In genomic region chr9:35675732-35676392, GRCh38 we compare ENCODE assay signal across 1 cellular context.
TF ChIP-seq lines count a peak whose summit lies in the region.

No MANE protein-coding gene starts in this region.

TF ChIP-seq in WTC11, 78 proteins besides CTCF, POLR2A, EP300 and RAD21 (continued from another document and continues in another):
- TF ChIP-seq, protein P1, sequence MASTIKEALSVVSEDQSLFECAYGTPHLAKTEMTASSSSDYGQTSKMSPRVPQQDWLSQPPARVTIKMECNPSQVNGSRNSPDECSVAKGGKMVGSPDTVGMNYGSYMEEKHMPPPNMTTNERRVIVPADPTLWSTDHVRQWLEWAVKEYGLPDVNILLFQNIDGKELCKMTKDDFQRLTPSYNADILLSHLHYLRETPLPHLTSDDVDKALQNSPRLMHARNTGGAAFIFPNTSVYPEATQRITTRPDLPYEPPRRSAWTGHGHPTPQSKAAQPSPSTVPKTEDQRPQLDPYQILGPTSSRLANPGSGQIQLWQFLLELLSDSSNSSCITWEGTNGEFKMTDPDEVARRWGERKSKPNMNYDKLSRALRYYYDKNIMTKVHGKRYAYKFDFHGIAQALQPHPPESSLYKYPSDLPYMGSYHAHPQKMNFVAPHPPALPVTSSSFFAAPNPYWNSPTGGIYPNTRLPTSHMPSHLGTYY (CRISPR knock-in tag; IDR thresholded peaks at IDR 0.05) = no peak
- TF ChIP-seq USF1 (CRISPR knock-in tag; IDR thresholded peaks at IDR 0.05) (peak; percentile 69), NR2C2 (CRISPR knock-in tag; IDR thresholded peaks at IDR 0.05) (peak; percentile 61; the same call in 1 of the 2 replicates), HMGXB4 (CRISPR knock-in tag; IDR thresholded peaks at IDR 0.05) (no peak), SOX15 (CRISPR knock-in tag; IDR thresholded peaks at IDR 0.05) (no peak), E2F4 (CRISPR knock-in tag; IDR thresholded peaks at IDR 0.05; ENCODE audit: borderline replicate concordance, low read depth) (no peak), E2F1 (CRISPR knock-in tag; IDR thresholded peaks at IDR 0.05) (peak; percentile 91), STAT6 (CRISPR knock-in tag; conservative IDR thresholded peaks at IDR 0.05; ENCODE audit: low read depth) (no peak), NR1H2 (CRISPR knock-in tag; IDR thresholded peaks at IDR 0.05) (no peak), SMAD4 (CRISPR knock-in tag; IDR thresholded peaks at IDR 0.05) (peak; percentile 85), ZMAT4 (CRISPR knock-in tag; IDR thresholded peaks at IDR 0.05) (no peak), NR3C1 (CRISPR knock-in tag; conservative IDR thresholded peaks at IDR 0.05; ENCODE audit: low read depth) (no peak), FOXP1 (CRISPR knock-in tag; IDR thresholded peaks at IDR 0.05; ENCODE audit: borderline replicate concordance) (peak; percentile 92), MYBL2 (CRISPR knock-in tag; IDR thresholded peaks at IDR 0.05) (no peak; the same call in 1 of the 2 replicates), ATF1 (CRISPR knock-in tag; IDR thresholded peaks at IDR 0.05) (peak; percentile 54; the same call in 1 of the 2 replicates), ZNF121 (CRISPR knock-in tag; IDR thresholded peaks at IDR 0.05) (no peak), FOXJ3 (CRISPR knock-in tag; IDR thresholded peaks at IDR 0.05; ENCODE audit: borderline replicate concordance) (no peak), KAT7 (CRISPR knock-in tag; IDR thresholded peaks at IDR 0.05; ENCODE audit: borderline replicate concordance) (no peak), NFE2L1 (CRISPR knock-in tag; IDR thresholded peaks at IDR 0.05) (peak; percentile 89; the same call in 1 of the 2 replicates), GABPB1 (CRISPR knock-in tag; IDR thresholded peaks at IDR 0.05) (no peak), SMAD3 (CRISPR knock-in tag; IDR thresholded peaks at IDR 0.05; ENCODE audit: borderline replicate concordance) (peak; percentile 19; the same call in 1 of the 2 replicates), JUN (CRISPR knock-in tag; IDR thresholded peaks at IDR 0.05) (peak; percentile 65; the same call in 1 of the 2 replicates), NFATC4 (CRISPR knock-in tag; IDR thresholded peaks at IDR 0.05) (no peak), PRDM15 (CRISPR knock-in tag; IDR thresholded peaks at IDR 0.05) (peak; percentile 27; the same call in 1 of the 2 replicates), EMX1 (CRISPR knock-in tag; IDR thresholded peaks at IDR 0.05) (no peak), OVOL2 (CRISPR knock-in tag; IDR thresholded peaks at IDR 0.05; ENCODE audit: borderline replicate concordance) (no peak), TEAD1 (CRISPR knock-in tag; IDR thresholded peaks at IDR 0.05) (peak; percentile 56; the same call in 1 of the 2 replicates), CBFB (CRISPR knock-in tag; IDR thresholded peaks at IDR 0.05; ENCODE audit: low read depth) (no peak), PRRX2 (CRISPR knock-in tag; IDR thresholded peaks at IDR 0.05) (no peak), ZNF396 (CRISPR knock-in tag; IDR thresholded peaks at IDR 0.05; ENCODE audit: borderline replicate concordance) (no peak), ZNF512 (CRISPR knock-in tag; IDR thresholded peaks at IDR 0.05; ENCODE audit: borderline replicate concordance) (no peak), IRF2 (CRISPR knock-in tag; IDR thresholded peaks at IDR 0.05; ENCODE audit: borderline replicate concordance, low read depth) (no peak)
- TF ChIP-seq, protein P2, sequence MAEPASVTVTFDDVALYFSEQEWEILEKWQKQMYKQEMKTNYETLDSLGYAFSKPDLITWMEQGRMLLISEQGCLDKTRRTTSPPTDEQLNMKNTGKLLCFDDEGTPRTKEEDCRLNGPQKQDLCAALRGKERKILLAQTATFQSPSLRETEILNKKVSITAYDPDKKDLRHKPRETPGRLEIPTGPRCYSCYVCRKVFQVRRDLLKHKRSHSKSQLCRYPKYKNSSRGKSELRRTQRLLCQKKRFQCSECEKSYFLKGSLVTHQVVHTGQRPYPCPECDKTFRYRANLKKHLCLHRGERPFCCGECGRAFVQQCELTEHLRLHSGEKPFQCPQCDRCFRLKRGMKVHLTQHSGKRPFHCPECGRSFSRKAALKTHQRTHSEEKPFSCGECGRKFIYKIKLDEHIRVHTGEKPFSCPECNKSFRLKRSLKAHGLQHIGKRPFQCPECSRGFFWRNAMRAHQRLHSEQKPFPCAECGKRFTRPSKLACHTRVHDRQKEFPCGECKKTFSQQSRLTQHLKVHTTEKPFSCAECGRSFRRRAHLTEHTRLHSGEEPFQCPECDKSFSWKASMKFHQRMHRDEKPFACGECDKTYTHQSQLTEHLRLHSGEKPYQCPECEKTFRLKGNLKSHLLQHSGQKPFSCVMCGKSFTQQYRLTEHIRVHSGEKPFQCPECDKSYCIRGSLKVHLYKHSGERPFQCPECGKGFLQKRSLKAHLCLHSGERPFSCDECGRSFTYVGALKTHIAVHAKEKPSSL (CRISPR knock-in tag; conservative IDR thresholded peaks at IDR 0.05) = no peak
- TF ChIP-seq, protein P3, sequence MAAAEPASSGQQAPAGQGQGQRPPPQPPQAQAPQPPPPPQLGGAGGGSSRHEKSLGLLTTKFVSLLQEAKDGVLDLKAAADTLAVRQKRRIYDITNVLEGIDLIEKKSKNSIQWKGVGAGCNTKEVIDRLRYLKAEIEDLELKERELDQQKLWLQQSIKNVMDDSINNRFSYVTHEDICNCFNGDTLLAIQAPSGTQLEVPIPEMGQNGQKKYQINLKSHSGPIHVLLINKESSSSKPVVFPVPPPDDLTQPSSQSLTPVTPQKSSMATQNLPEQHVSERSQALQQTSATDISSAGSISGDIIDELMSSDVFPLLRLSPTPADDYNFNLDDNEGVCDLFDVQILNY (CRISPR knock-in tag; IDR thresholded peaks at IDR 0.05) = no peak; the same call in none of the 2 replicates
- TF ChIP-seq, protein P4, sequence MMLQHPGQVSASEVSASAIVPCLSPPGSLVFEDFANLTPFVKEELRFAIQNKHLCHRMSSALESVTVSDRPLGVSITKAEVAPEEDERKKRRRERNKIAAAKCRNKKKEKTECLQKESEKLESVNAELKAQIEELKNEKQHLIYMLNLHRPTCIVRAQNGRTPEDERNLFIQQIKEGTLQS (CRISPR knock-in tag; conservative IDR thresholded peaks at IDR 0.05) = no peak
- TF ChIP-seq, protein P5, sequence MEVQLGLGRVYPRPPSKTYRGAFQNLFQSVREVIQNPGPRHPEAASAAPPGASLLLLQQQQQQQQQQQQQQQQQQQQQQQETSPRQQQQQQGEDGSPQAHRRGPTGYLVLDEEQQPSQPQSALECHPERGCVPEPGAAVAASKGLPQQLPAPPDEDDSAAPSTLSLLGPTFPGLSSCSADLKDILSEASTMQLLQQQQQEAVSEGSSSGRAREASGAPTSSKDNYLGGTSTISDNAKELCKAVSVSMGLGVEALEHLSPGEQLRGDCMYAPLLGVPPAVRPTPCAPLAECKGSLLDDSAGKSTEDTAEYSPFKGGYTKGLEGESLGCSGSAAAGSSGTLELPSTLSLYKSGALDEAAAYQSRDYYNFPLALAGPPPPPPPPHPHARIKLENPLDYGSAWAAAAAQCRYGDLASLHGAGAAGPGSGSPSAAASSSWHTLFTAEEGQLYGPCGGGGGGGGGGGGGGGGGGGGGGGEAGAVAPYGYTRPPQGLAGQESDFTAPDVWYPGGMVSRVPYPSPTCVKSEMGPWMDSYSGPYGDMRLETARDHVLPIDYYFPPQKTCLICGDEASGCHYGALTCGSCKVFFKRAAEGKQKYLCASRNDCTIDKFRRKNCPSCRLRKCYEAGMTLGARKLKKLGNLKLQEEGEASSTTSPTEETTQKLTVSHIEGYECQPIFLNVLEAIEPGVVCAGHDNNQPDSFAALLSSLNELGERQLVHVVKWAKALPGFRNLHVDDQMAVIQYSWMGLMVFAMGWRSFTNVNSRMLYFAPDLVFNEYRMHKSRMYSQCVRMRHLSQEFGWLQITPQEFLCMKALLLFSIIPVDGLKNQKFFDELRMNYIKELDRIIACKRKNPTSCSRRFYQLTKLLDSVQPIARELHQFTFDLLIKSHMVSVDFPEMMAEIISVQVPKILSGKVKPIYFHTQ (CRISPR knock-in tag; IDR thresholded peaks at IDR 0.05) = no peak
